ENCODE assay signal across 18 cellular contexts in the genomic region with DNA sequence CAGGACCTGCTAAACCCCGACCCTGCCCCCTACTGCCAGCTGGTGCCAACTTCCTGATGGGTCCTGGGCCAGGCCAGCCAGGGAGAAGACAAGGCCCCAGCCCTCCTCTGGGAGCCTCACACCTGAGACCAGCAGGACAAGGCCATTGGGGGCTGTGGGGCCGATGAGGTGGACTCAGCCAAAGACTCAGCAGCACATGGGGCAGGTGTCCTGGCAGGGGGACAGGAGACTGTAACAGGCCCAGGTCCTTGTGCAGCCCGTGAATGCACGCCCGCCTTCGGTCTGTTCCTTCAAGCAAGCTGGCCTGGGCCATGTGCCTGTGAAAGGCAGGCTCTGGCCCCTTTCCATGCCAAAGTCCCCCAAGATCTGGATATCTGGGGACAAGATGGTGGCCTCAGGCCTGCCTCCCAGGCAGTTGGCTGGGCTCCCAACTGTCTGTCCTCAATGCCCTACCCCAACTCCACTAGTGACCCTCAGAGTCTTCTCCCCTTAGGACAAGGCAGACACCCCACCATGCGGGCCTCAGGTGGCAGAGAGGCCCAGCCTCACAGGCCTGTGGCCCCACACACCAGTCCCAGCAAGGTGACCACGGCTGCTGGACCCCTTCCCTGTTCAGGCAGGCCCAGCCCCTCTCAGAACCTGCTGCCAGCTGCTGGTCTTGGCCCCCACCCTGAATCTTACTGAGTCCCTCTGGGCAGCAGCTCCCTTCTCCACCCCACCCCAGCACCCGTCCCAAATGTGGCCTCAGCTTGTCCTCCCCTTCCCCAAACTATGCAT. TPM values are rescaled to one million over a fixed set of nuclear protein-coding genes. Genes with fewer than 3 reads are reported as not detected.
DNase-seq lines count a peak whose midpoint lies in the region; ATAC-seq and TF ChIP-seq lines count a peak whose summit lies in the region.
"Had no signal": no experiment of that assay in that cellular context is flagged by ENCODE, and none has a peak within 500 bp of the region (broad histone marks: within the 10 kb centered on the region; RNA-seq: fewer than 3 reads in every experiment).

No MANE protein-coding gene starts in this region.

- DNase-seq in Calu3 = no peak
- DNase-seq in Panc1 (ENCODE audit: low read depth, low spot score) = no peak
- DNase-seq in left colon = no peak
- no peak for DNase-seq in gastrocnemius medialis
- no peak for DNase-seq in activated CD4-positive, alpha-beta T cell treated with anti-CD3 and anti-CD28 coated beads, Interleukin-2, amount 10 ng/mL, durations not matched to agents 24 days and 14 days
- DNase-seq in chondrocyte (ENCODE audit: low spot score) = no peak
- no peak for DNase-seq in ascending aorta (ENCODE audit: low spot score in 2 of 2)
- DNase-seq: DMS 273 treated with DMSO at 0.1 percent for 48 hours, GF-D8, NCI-H1417, NCI-H187 treated with DMSO at 0.1 percent for 48 hours, NCI-H526 treated with DMSO at 0.1 percent for 48 hours had no signal

- no peaks in the 10 kb centered on the region for H3K27me3 ChIP-seq in Panc1 (ENCODE audit: control insufficient read depth, insufficient read depth, low read length)
- no peaks in the 10 kb centered on the region for H3K27me3 ChIP-seq in gastrocnemius medialis
- no peaks in the 10 kb centered on the region for H3K27me3 ChIP-seq in ascending aorta

- H3K4me1 ChIP-seq in Panc1 (ENCODE audit: control insufficient read depth, insufficient read depth, low read length) (0 out of 2 replicates have a peak, but pooled peaks cover 2% of the 10 kb centered on the region), gastrocnemius medialis (no peaks in the 10 kb centered on the region), ascending aorta (no peaks in the 10 kb centered on the region)

- TF ChIP-seq CTCF in Calu3 (IDR thresholded peaks at IDR 0.05; ENCODE audit: unreplicated experiment) (no peak), Panc1 (IDR thresholded peaks at IDR 0.05) (no peak), gastrocnemius medialis (IDR thresholded peaks at IDR 0.05 in 4 of 5, conservative IDR thresholded peaks at IDR 0.05 in 1 of 5) (no peak), chondrocyte (IDR thresholded peaks at IDR 0.05) (no peak), ascending aorta (IDR thresholded peaks at IDR 0.05) (no peak)

- H3K36me3 Mint-ChIP-seq in Calu3 (ENCODE audit: insufficient read depth, unreplicated experiment) (peaks cover 53% of the 10 kb centered on the region), chondrocyte (ENCODE audit: low read depth) (peaks cover 10% of the 10 kb centered on the region)
- H3K36me3 Mint-ChIP-seq in activated CD4-positive, alpha-beta T cell treated with anti-CD3 and anti-CD28 coated beads, Interleukin-2, amount 10 ng/mL, durations not matched to agents 24 days and 14 days (ENCODE audit: low read depth) = no peaks in the 10 kb centered on the region

- BruUV-seq in Calu3 (replicated peaks; lab: Mats Ljungman, UMichigan) (no TSS peak), Panc1 (replicated peaks; lab: Mats Ljungman, UMichigan) (no TSS peak)

- H3K36me3 ChIP-seq in Panc1 (ENCODE audit: control insufficient read depth, insufficient read depth, low read length) (no peaks in the 10 kb centered on the region), gastrocnemius medialis (peaks cover 0 to 48% of the 10 kb centered on the region in 2 donors), ascending aorta (peaks cover 10% of the 10 kb centered on the region in 2 donors)

- peaks cover 3% of the 10 kb centered on the region for H3K9me3 Mint-ChIP-seq in Calu3 (ENCODE audit: low read depth, unreplicated experiment)
- no peaks in the 10 kb centered on the region for H3K9me3 Mint-ChIP-seq in activated CD4-positive, alpha-beta T cell treated with anti-CD3 and anti-CD28 coated beads, Interleukin-2, amount 10 ng/mL, durations not matched to agents 24 days and 14 days
- no peaks in the 10 kb centered on the region for H3K9me3 Mint-ChIP-seq in chondrocyte (ENCODE audit: low read depth)

- H3K9me3 ChIP-seq in Panc1 (ENCODE audit: control insufficient read depth, insufficient read depth, low read depth, low read length) (no peaks in the 10 kb centered on the region), gastrocnemius medialis (no peaks in the 10 kb centered on the region), ascending aorta (no peaks in the 10 kb centered on the region)

- H3K4me3 ChIP-seq in Panc1 (ENCODE audit: low read depth in 2 of 2, low read length in 2 of 2) = no peak overlapping the region
- H3K4me3 ChIP-seq in gastrocnemius medialis = no peak overlapping the region
- no peak overlapping the region for H3K4me3 ChIP-seq in ascending aorta

- in situ Hi-C loops in Panc1 (cut with HindIII; ENCODE audit: low pct_unique_long_range_greater_than_20kb, low sequenced_read_pairs) = no loop called here
- in situ Hi-C loops in gastrocnemius medialis (cut with MboI; ENCODE audit: low sequenced_read_pairs in 4 of 4) = no loop called here

- POLR2A ChIA-PET in Panc1 (lab: Charles Lee) = no interaction called here

- peak overlapping the region; percentile 61 for H3K27ac Mint-ChIP-seq in Calu3 (ENCODE audit: unreplicated experiment)
- no peak overlapping the region for H3K27ac Mint-ChIP-seq in activated CD4-positive, alpha-beta T cell treated with anti-CD3 and anti-CD28 coated beads, Interleukin-2, amount 10 ng/mL, durations not matched to agents 24 days and 14 days
- H3K27ac Mint-ChIP-seq in chondrocyte (ENCODE audit: unreplicated experiment) = no peak overlapping the region

- intact Hi-C loops in Calu3 (cut with micrococcal nuclease; ENCODE audit: unreplicated experiment) (no loop called here), Panc1 (cut with micrococcal nuclease; ENCODE audit: unreplicated experiment) (no loop called here), left colon (cut with DNase I, micrococcal nuclease) (no loop called here), gastrocnemius medialis (cut with DNase I; ENCODE audit: low total_unique reads) (no loop called here), ascending aorta (cut with DNase I) (no loop called here)
- intact Hi-C loops in activated CD4-positive, alpha-beta T cell treated with anti-CD3 and anti-CD28 coated beads, Interleukin-2, amount 10 ng/mL, durations not matched to agents 24 days and 14 days (cut with micrococcal nuclease) = no loop called here

- H3K27me3 Mint-ChIP-seq in Calu3 (ENCODE audit: unreplicated experiment) = no peaks in the 10 kb centered on the region
- H3K27me3 Mint-ChIP-seq in activated CD4-positive, alpha-beta T cell treated with anti-CD3 and anti-CD28 coated beads, Interleukin-2, amount 10 ng/mL, durations not matched to agents 24 days and 14 days = peaks cover 15% of the 10 kb centered on the region
- no peaks in the 10 kb centered on the region for H3K27me3 Mint-ChIP-seq in chondrocyte (ENCODE audit: low read depth)

- CTCF ChIA-PET in Calu3 (lab: Charles Lee) = interaction anchor here (0.6 to 1.3 kb wide), 3 partner anchors 43 to 113 kb away, joined by 3 read pairs; partner anchors contain the start of gene CBLC
- CTCF ChIA-PET in Panc1 (lab: Charles Lee) = interaction anchor here (0.6 kb wide), 1 partner anchor 29 kb away, joined by 5 read pairs; no protein-coding TSS in a partner anchor

- TF ChIP-seq POLR2A in gastrocnemius medialis (IDR thresholded peaks at IDR 0.05) = no peak

- H3K27ac ChIP-seq in Panc1 (ENCODE audit: low read length) (no peak overlapping the region), gastrocnemius medialis (peak overlapping the region in 3 of 4 donors; percentile 54 to 61 (median 59)), ascending aorta (no peak overlapping the region)
- H3K27ac ChIP-seq: C4-2B had no signal

- ATAC-seq in Panc1 (peak; percentile 15; the same call in 1 of the 2 replicates), left colon (peak; percentile 16), gastrocnemius medialis (no peak), GM19023 (IDR thresholded peaks at IDR 0.05; ENCODE audit: unreplicated experiment) (no peak)

- peaks cover 40% of the 10 kb centered on the region for H3K4me1 Mint-ChIP-seq in Calu3 (ENCODE audit: low read depth, unreplicated experiment)
- peaks cover 9% of the 10 kb centered on the region for H3K4me1 Mint-ChIP-seq in activated CD4-positive, alpha-beta T cell treated with anti-CD3 and anti-CD28 coated beads, Interleukin-2, amount 10 ng/mL, durations not matched to agents 24 days and 14 days
- peaks cover 18% of the 10 kb centered on the region for H3K4me1 Mint-ChIP-seq in chondrocyte (ENCODE audit: low read depth)

- peak overlapping the region; percentile 61 for H3K4me3 Mint-ChIP-seq in Calu3 (ENCODE audit: low read depth, unreplicated experiment)
- no peak overlapping the region for H3K4me3 Mint-ChIP-seq in activated CD4-positive, alpha-beta T cell treated with anti-CD3 and anti-CD28 coated beads, Interleukin-2, amount 10 ng/mL, durations not matched to agents 24 days and 14 days
- H3K4me3 Mint-ChIP-seq in chondrocyte (ENCODE audit: unreplicated experiment) = no peak overlapping the region

RNA-seq across cellular contexts. Expression of gene CEACAM19, which starts 12.3 kb away (rescaled TPM):
- total RNA-seq in Calu3 (2022) (66.2 and 67.8 TPM in 2 replicates), Panc1 (2021; ENCODE audit: unreplicated experiment) (1.2 TPM), left colon (1 to 10 TPM; 6.5 to 6.6 TPM), gastrocnemius medialis (1 to 10 TPM; 2.0 to 8.5 (median 3.7) TPM), chondrocyte (5.2 to 6.5 TPM (median 5.4 TPM) in 3 replicates), ascending aorta (6.3 TPM)
- polyA plus RNA-seq in Panc1 (2012; ENCODE audit: insufficient read length) = 0.64 TPM
- total RNA-seq in activated CD4-positive, alpha-beta T cell treated with anti-CD3 and anti-CD28 coated beads, Interleukin-2, amount 10 ng/mL, durations not matched to agents 24 days and 14 days = 0.86 and 1.2 TPM in 2 replicates

RNA-seq across cellular contexts. Expression of gene CEACAM16, which starts 15.3 kb away (rescaled TPM):
- total RNA-seq in Calu3 (2022) (0.38 TPM in 1 of 2 replicates, not detected in the other), Panc1 (2021; ENCODE audit: unreplicated experiment) (not detected), left colon (under 1 TPM in 1 of 2 donors, not detected in 1; 0.45 TPM), gastrocnemius medialis (not detected), chondrocyte (not detected in 3 replicates), ascending aorta (not detected)
- polyA plus RNA-seq in Panc1 (2012; ENCODE audit: insufficient read length) = not detected
- total RNA-seq in activated CD4-positive, alpha-beta T cell treated with anti-CD3 and anti-CD28 coated beads, Interleukin-2, amount 10 ng/mL, durations not matched to agents 24 days and 14 days = not detected in 2 replicates
- total RNA-seq: Daoy, H4, LHCN-M2, SK-MEL-5 had no signal

RNA-seq across cellular contexts. Expression of gene PVR, which starts 39.9 kb away (rescaled TPM):
- 176 and 215 TPM in 2 replicates for total RNA-seq in Calu3 (2022)
- total RNA-seq in Panc1 (2021; ENCODE audit: unreplicated experiment) = 47.7 TPM
- polyA plus RNA-seq in Panc1 (2012; ENCODE audit: insufficient read length) = 39.9 TPM
- total RNA-seq in left colon = 10 to 100 TPM; 31.0 to 35.7 TPM
- total RNA-seq in gastrocnemius medialis = 10 to 100 TPM; 27.3 to 60.2 (median 33.9) TPM
- 18.5 and 19.1 TPM in 2 replicates for total RNA-seq in activated CD4-positive, alpha-beta T cell treated with anti-CD3 and anti-CD28 coated beads, Interleukin-2, amount 10 ng/mL, durations not matched to agents 24 days and 14 days
- 44.4 to 93.2 TPM (median 89.7 TPM) in 3 replicates for total RNA-seq in chondrocyte
- 61.4 TPM for total RNA-seq in ascending aorta

Comparison
In these comparisons a context has a peak if more than half of its experiments do, and no peak if none do; other contexts are left out.
1. ATAC-seq: peak in Panc1 (single experiment) and left colon (single experiment); none in gastrocnemius medialis (0 of 2) and GM19023 (single experiment).
2. H3K27ac ChIP-seq: peak in gastrocnemius medialis (3 of 4); none in Panc1 (single experiment) and ascending aorta (0 of 2).